In the genomic region with DNA sequence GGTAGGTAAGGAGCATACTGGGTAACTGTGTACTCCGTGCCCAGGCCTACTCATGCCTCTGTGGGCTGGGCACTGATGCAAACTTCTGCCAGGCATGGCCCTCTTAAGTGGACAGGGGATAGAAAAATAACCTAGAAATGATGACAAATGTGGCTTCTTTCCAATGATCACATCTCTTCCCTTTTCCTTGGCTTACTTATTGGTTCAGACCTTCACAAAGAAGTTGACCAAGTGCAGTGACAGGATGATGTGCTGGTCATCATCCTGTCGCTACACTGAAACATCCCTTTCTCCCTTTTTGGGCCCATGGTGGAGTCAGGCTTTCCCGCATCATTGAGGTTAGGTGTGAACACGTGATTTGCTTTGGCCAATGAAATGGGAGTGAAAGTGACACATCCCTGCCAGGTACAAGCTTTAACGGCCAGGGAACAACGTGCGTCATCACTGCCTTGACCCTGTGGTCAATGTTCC, we compare ENCODE assay signal across 23 cellular contexts. TPM values are rescaled to one million over a fixed set of nuclear protein-coding genes. Genes with fewer than 3 reads are reported as not detected.
DNase-seq lines count a peak whose midpoint lies in the region; ATAC-seq, FAIRE-seq and TF ChIP-seq lines count a peak whose summit lies in the region.
"Had no signal": no experiment of that assay in that cellular context is flagged by ENCODE, and none has a peak within 500 bp of the region (broad histone marks: within the 10 kb centered on the region; RNA-seq: fewer than 3 reads in every experiment).

No MANE protein-coding gene starts in this region.

- TF ChIP-seq EP300 in K562 (IDR thresholded peaks at IDR 0.05; ENCODE audit: low read length): no peak

- H3K27me3 Mint-ChIP-seq in nephron (ENCODE audit: low read depth): no peaks in the 10 kb centered on the region

- CTCF ChIA-PET in K562 (lab: Yijun Ruan, JAX; ENCODE audit: low intra/inter-chr PET ratio): no interaction called here

- H3K27me3 ChIP-seq in K562 (ENCODE audit: control insufficient read depth in 2 of 2, insufficient read depth in 2 of 2, low read length in 2 of 2) (no peaks in the 10 kb centered on the region), vagina (no peaks in the 10 kb centered on the region)
- H3K27me3 ChIP-seq: gastrocnemius medialis, stomach had no signal

- H3K36me3 ChIP-seq in K562 (ENCODE audit: control insufficient read depth, insufficient read depth, low read length) (no peaks in the 10 kb centered on the region), vagina (no peaks in the 10 kb centered on the region)
- H3K36me3 ChIP-seq: gastrocnemius medialis, lower lobe of right lung, stomach had no signal

- intact Hi-C loops in K562 (cut with micrococcal nuclease): loop anchor here (2.0 to 10.0 kb wide), 2 partner anchors 51 to 77 kb away; partner anchors contain the start of gene CBX6
- intact Hi-C loops in vagina (cut with DNase I): no loop called here

- H3K4me1 ChIP-seq in K562 (replicated peaks in 1 of 2; ENCODE audit: control insufficient read depth in 2 of 2, insufficient read depth in 2 of 2, low read length in 2 of 2) (peaks cover 8 to 11% of the 10 kb centered on the region in 2 experiments), vagina (peaks cover 42% of the 10 kb centered on the region)

- H3K36me3 Mint-ChIP-seq in nephron (ENCODE audit: low read depth): no peaks in the 10 kb centered on the region
- H3K36me3 Mint-ChIP-seq: activated CD4-positive, alpha-beta memory T cell treated with anti-CD3 and anti-CD28 coated beads for 36 hours; activated naive CD8-positive, alpha-beta T cell treated with anti-CD3 and anti-CD28 coated beads for 36 hours; IgD-negative memory B cell; natural killer cell treated with Interleukin-12 subunit alpha and Interleukin-12 subunit beta and Interleukin-15 and Interleukin-18, amount 100 ng/mL, for 72 hours had no signal

- no peak for ATAC-seq in K562
- ATAC-seq: activated T-cell treated with anti-CD3 and anti-CD28 coated beads, Interleukin-2, amount 50 U/mL, for 4 hours; effector memory CD8-positive, alpha-beta T cell; gastrocnemius medialis; lower lobe of right lung; natural killer cell treated with Interleukin-12 subunit alpha and Interleukin-12 subunit beta and Interleukin-15 and Interleukin-18, amount 100 ng/mL, for 72 hours had no signal

- H3K4me1 Mint-ChIP-seq in nephron: peaks cover 38% of the 10 kb centered on the region

- no peaks in the 10 kb centered on the region for H3K79me2 ChIP-seq in K562 (ENCODE audit: control insufficient read depth, insufficient read depth, low read length)

- H2AFZ ChIP-seq in K562 (ENCODE audit: low read depth, low read length): no peak overlapping the region

- no peaks in the 10 kb centered on the region for H4K20me1 ChIP-seq in K562 (replicated peaks; ENCODE audit: control insufficient read depth, insufficient read depth, low read length)

- no peak overlapping the region for H3K27ac ChIP-seq in K562 (ENCODE audit: extremely low read depth, low read depth, low read length)
- no peak overlapping the region for H3K27ac ChIP-seq in vagina
- H3K27ac ChIP-seq: lower lobe of right lung had no signal

- in situ Hi-C loops in ACHN (cut with HindIII; ENCODE audit: low pct_ligation_motif_present, low pct_unique_long_range_greater_than_20kb, low sequenced_read_pairs): no loop called here
- in situ Hi-C loops in K562 (cut with MboI): no loop called here

- no TSS peak for BruUV-seq in K562 (replicated peaks; lab: Mats Ljungman, UMichigan)

- POLR2A ChIA-PET in K562 (lab: Yijun Ruan, JAX): no interaction called here

- H3K9me3 ChIP-seq in K562 (replicated peaks; ENCODE audit: control insufficient read depth, insufficient read depth, low read depth, low read length): no peaks in the 10 kb centered on the region
- no peaks in the 10 kb centered on the region for H3K9me3 ChIP-seq in vagina
- H3K9me3 ChIP-seq: gastrocnemius medialis, lower lobe of right lung, stomach had no signal

- TF ChIP-seq CTCF in K562 (IDR thresholded peaks at IDR 0.05 in 2 of 3, conservative IDR thresholded peaks at IDR 0.05 in 1 of 3; ENCODE audit: insufficient read depth in 2 of 3, low read depth in 1 of 3, low read length in 3 of 3): no peak
- no peak for TF ChIP-seq CTCF in nephron (IDR thresholded peaks at IDR 0.05; ENCODE audit: unreplicated experiment in 3 of 3)
- no peak for TF ChIP-seq CTCF in vagina (IDR thresholded peaks at IDR 0.05)

- FAIRE-seq in K562 (lab: Jason Lieb, UNC) (peak; percentile 51), frontal cortex (lab: Jason Lieb, UNC) (no peak)

- no peak overlapping the region for H3K4me2 ChIP-seq in K562 (ENCODE audit: insufficient read depth, low read length)

- H3K4me3 ChIP-seq in K562 (no peak overlapping the region), vagina (no peak overlapping the region)
- H3K4me3 ChIP-seq: gastrocnemius medialis, lower lobe of right lung, stomach had no signal

- TF ChIP-seq POLR2A in K562 (conservative IDR thresholded peaks at IDR 0.05): no peak
- TF ChIP-seq POLR2A in vagina (IDR thresholded peaks at IDR 0.05): no peak

- no peak overlapping the region for H3K9ac ChIP-seq in K562 (ENCODE audit: insufficient read depth in 1 of 2, low read depth in 2 of 2, low read length in 2 of 2)

- H3K27ac Mint-ChIP-seq in nephron: peak overlapping the region in 2 of 3 experiments; percentile 98
- H3K27ac Mint-ChIP-seq: activated CD4-positive, alpha-beta memory T cell treated with anti-CD3 and anti-CD28 coated beads for 36 hours; activated naive CD8-positive, alpha-beta T cell treated with anti-CD3 and anti-CD28 coated beads for 36 hours; B cell; effector memory CD8-positive, alpha-beta T cell; IgD-negative memory B cell; natural killer cell treated with Interleukin-12 subunit alpha and Interleukin-12 subunit beta and Interleukin-15 and Interleukin-18, amount 100 ng/mL, for 72 hours had no signal

- no peaks in the 10 kb centered on the region for H3K9me1 ChIP-seq in K562 (ENCODE audit: control insufficient read depth, insufficient read depth, low read length)

- peaks cover 4% of the 10 kb centered on the region for H3K9me3 Mint-ChIP-seq in nephron
- H3K9me3 Mint-ChIP-seq: activated CD4-positive, alpha-beta memory T cell treated with anti-CD3 and anti-CD28 coated beads for 36 hours; activated naive CD8-positive, alpha-beta T cell treated with anti-CD3 and anti-CD28 coated beads for 36 hours; activated T-cell treated with anti-CD3 and anti-CD28 coated beads, Interleukin-2, amount 50 U/mL, for 4 hours; effector memory CD8-positive, alpha-beta T cell; IgD-negative memory B cell; natural killer cell treated with Interleukin-12 subunit alpha and Interleukin-12 subunit beta and Interleukin-15 and Interleukin-18, amount 100 ng/mL, for 72 hours had no signal

- no peak for TF ChIP-seq RAD21 in K562 (CRISPR knock-in tag; conservative IDR thresholded peaks at IDR 0.05 in 1 of 2, IDR thresholded peaks at IDR 0.05 in 1 of 2)

- H3K4me3 Mint-ChIP-seq in nephron: peak overlapping the region in 2 of 3 experiments; percentile 2 to 23
- H3K4me3 Mint-ChIP-seq: activated CD4-positive, alpha-beta memory T cell treated with anti-CD3 and anti-CD28 coated beads for 36 hours; activated naive CD8-positive, alpha-beta T cell treated with anti-CD3 and anti-CD28 coated beads for 36 hours; activated T-cell treated with anti-CD3 and anti-CD28 coated beads, Interleukin-2, amount 50 U/mL, for 4 hours; B cell; effector memory CD8-positive, alpha-beta T cell; IgD-negative memory B cell; natural killer cell treated with Interleukin-12 subunit alpha and Interleukin-12 subunit beta and Interleukin-15 and Interleukin-18, amount 100 ng/mL, for 72 hours had no signal

- 24% methylated on average over 6 of the region's 7 CpGs for WGBS in K562 (ENCODE audit: insufficient coverage, low coverage, missing lambda C conversion rate)

- peak; percentile 51 for DNase-seq in ACHN
- DNase-seq in HT1080 (ENCODE audit: low read depth): peak; percentile 35
- DNase-seq in K562 (ENCODE audit: extremely low read depth in 1 of 4, low spot score in 3 of 4): no peak
- DNase-seq in T-helper 1 cell: no peak
- DNase-seq in vagina (ENCODE audit: extremely low spot score in 2 of 2): no peak
- no peak for DNase-seq in frontal cortex (ENCODE audit: low spot score in 2 of 2)
- no peak for DNase-seq in AG20443 (ENCODE audit: low spot score)
- DNase-seq: activated CD4-positive, alpha-beta memory T cell treated with anti-CD3 and anti-CD28 coated beads for 36 hours; activated naive CD8-positive, alpha-beta T cell treated with anti-CD3 and anti-CD28 coated beads for 36 hours; activated T-cell treated with anti-CD3 and anti-CD28 coated beads, Interleukin-2, amount 50 U/mL, for 4 hours; central memory CD4-positive, alpha-beta T cell; effector memory CD8-positive, alpha-beta T cell; gastrocnemius medialis; lower lobe of right lung; NCI-H2081 treated with DMSO at 0.1 percent for 48 hours; NCI-H774; retina; RPMI8226; stomach had no signal

RNA-seq across cellular contexts. Expression of gene APOBEC3A, which starts 31.8 kb away (rescaled TPM):
- total RNA-seq in HT1080 (2014; rRNA removed; shearing (Covaris generic)): not detected in 2 replicates
- polyA plus RNA-seq in HT1080 (2015; cell fraction: cytosol; rRNA removed): not detected in 2 replicates
- not detected in 2 replicates for polyA plus RNA-seq in HT1080 (2015; cell fraction: nucleus; rRNA removed)
- not detected in 2 replicates for total RNA-seq in K562 (2011; cell fraction: chromatin; rRNA removed; ENCODE audit: low replicate concordance)
- total RNA-seq in K562 (2011; cell fraction: nucleolus; rRNA removed): not detected in 2 replicates
- total RNA-seq in K562 (2011; cell fraction: nucleoplasm; rRNA removed): not detected in 2 replicates
- total RNA-seq in K562 (2014; rRNA removed) (not detected in 2 replicates), K562 (2014; rRNA removed; fragmentation: Illumina TruSeq; extraction: Trizol) (not detected in 2 replicates), K562 (2015; rRNA removed; fragmentation: Illumina TruSeq; extraction: Trizol) (not detected in 2 replicates), K562 (2021) (not detected in 2 replicates), vagina (not detected), frontal cortex (not detected)
- polyA plus RNA-seq in K562 (2011; rRNA removed) (not detected in 2 replicates), K562 (2014; fragmentation: Illumina TruSeq; extraction: Trizol) (not detected in 2 replicates), K562 (2014; fragmentation: Nextera tagmentation; extraction: Ambion mirVana) (under 1 TPM in 1 of 2 experiments, not detected in 1; 0.04 TPM), K562 (2014; rRNA removed) (not detected in 2 replicates)
- polyA plus RNA-seq in K562 (2011; cell fraction: cytosol; rRNA removed): not detected in 2 replicates
- polyA plus RNA-seq in K562 (2011; cell fraction: nucleus; rRNA removed): not detected in 2 replicates
- polyA plus RNA-seq in K562 (2012): not detected in 2 replicates
- not detected in 2 replicates for polyA minus RNA-seq in K562 (2011; rRNA and poly(A)+ RNA removed)
- polyA minus RNA-seq in K562 (2011; cell fraction: cytosol; rRNA and poly(A)+ RNA removed): not detected in 2 replicates
- not detected in 2 replicates for polyA minus RNA-seq in K562 (2011; cell fraction: nucleus; rRNA and poly(A)+ RNA removed)
- total RNA-seq: activated naive CD8-positive, alpha-beta T cell treated with anti-CD3 and anti-CD28 coated beads for 36 hours; B cell had no signal
- polyA plus RNA-seq: IgD-negative memory B cell had no signal

RNA-seq across cellular contexts. Expression of gene CBX6, which starts 53.6 kb away (rescaled TPM):
- 38.3 and 46.7 TPM in 2 replicates for total RNA-seq in HT1080 (2014; rRNA removed; shearing (Covaris generic))
- 30.0 and 30.6 TPM in 2 replicates for polyA plus RNA-seq in HT1080 (2015; cell fraction: cytosol; rRNA removed)
- polyA plus RNA-seq in HT1080 (2015; cell fraction: nucleus; rRNA removed): 59.3 and 61.2 TPM in 2 replicates
- total RNA-seq in K562 (2011; cell fraction: chromatin; rRNA removed; ENCODE audit: low replicate concordance): 20.8 and 48.0 TPM in 2 replicates
- total RNA-seq in K562 (2011; cell fraction: nucleolus; rRNA removed): 32.9 and 39.0 TPM in 2 replicates
- total RNA-seq in K562 (2011; cell fraction: nucleoplasm; rRNA removed): 29.8 and 36.5 TPM in 2 replicates
- total RNA-seq in K562 (2014; rRNA removed) (14.6 and 18.4 TPM in 2 replicates), K562 (2014; rRNA removed; fragmentation: Illumina TruSeq; extraction: Trizol) (7.4 and 8.0 TPM in 2 replicates), K562 (2015; rRNA removed; fragmentation: Illumina TruSeq; extraction: Trizol) (10.7 and 11.2 TPM in 2 replicates), K562 (2021) (29.4 and 31.6 TPM in 2 replicates), vagina (31.7 TPM), frontal cortex (30.2 TPM)
- polyA plus RNA-seq in K562 (2011; rRNA removed) (3.3 TPM in 2 replicates), K562 (2014; fragmentation: Illumina TruSeq; extraction: Trizol) (7.2 and 10.0 TPM in 2 replicates), K562 (2014; fragmentation: Nextera tagmentation; extraction: Ambion mirVana) (1 to 10 TPM in 1 of 2 experiments, under 1 TPM in 1; 0.75 to 1.2 TPM), K562 (2014; rRNA removed) (8.0 and 9.0 TPM in 2 replicates)
- polyA plus RNA-seq in K562 (2011; cell fraction: cytosol; rRNA removed): 2.4 and 7.2 TPM in 2 replicates
- 12.5 and 31.3 TPM in 2 replicates for polyA plus RNA-seq in K562 (2011; cell fraction: nucleus; rRNA removed)
- polyA plus RNA-seq in K562 (2012): 6.6 and 8.2 TPM in 2 replicates
- polyA minus RNA-seq in K562 (2011; rRNA and poly(A)+ RNA removed): 6.9 and 8.8 TPM in 2 replicates
- 12.9 and 18.3 TPM in 2 replicates for polyA minus RNA-seq in K562 (2011; cell fraction: cytosol; rRNA and poly(A)+ RNA removed)
- polyA minus RNA-seq in K562 (2011; cell fraction: nucleus; rRNA and poly(A)+ RNA removed): 24.7 and 27.6 TPM in 2 replicates

RNA-seq across cellular contexts. Expression of gene APOBEC3B, which starts 56.5 kb away (rescaled TPM):
- 6.5 and 13.1 TPM in 2 replicates for total RNA-seq in HT1080 (2014; rRNA removed; shearing (Covaris generic))
- 39.6 and 40.5 TPM in 2 replicates for polyA plus RNA-seq in HT1080 (2015; cell fraction: cytosol; rRNA removed)
- polyA plus RNA-seq in HT1080 (2015; cell fraction: nucleus; rRNA removed): 60.2 and 61.3 TPM in 2 replicates
- total RNA-seq in K562 (2011; cell fraction: chromatin; rRNA removed; ENCODE audit: low replicate concordance): 5.5 and 9.0 TPM in 2 replicates
- 9.2 and 9.3 TPM in 2 replicates for total RNA-seq in K562 (2011; cell fraction: nucleolus; rRNA removed)
- 7.9 and 8.4 TPM in 2 replicates for total RNA-seq in K562 (2011; cell fraction: nucleoplasm; rRNA removed)
- 29.3 and 38.4 TPM in 2 replicates for total RNA-seq in K562 (2014; rRNA removed)
- 6.6 and 6.8 TPM in 2 replicates for total RNA-seq in K562 (2014; rRNA removed; fragmentation: Illumina TruSeq; extraction: Trizol)
- 5.9 and 7.1 TPM in 2 replicates for total RNA-seq in K562 (2015; rRNA removed; fragmentation: Illumina TruSeq; extraction: Trizol)
- total RNA-seq in K562 (2021): 43.2 and 43.6 TPM in 2 replicates
- 16.7 and 39.5 TPM in 2 replicates for polyA plus RNA-seq in K562 (2011; rRNA removed)
- 27.9 and 68.7 TPM in 2 replicates for polyA plus RNA-seq in K562 (2011; cell fraction: cytosol; rRNA removed)
- 10.0 and 16.1 TPM in 2 replicates for polyA plus RNA-seq in K562 (2011; cell fraction: nucleus; rRNA removed)
- polyA plus RNA-seq in K562 (2012): 41.8 and 64.6 TPM in 2 replicates
- 57.9 and 62.9 TPM in 2 replicates for polyA plus RNA-seq in K562 (2014; fragmentation: Illumina TruSeq; extraction: Trizol)
- 100 to 1,000 TPM; 160 to 166 TPM for polyA plus RNA-seq in K562 (2014; fragmentation: Nextera tagmentation; extraction: Ambion mirVana)
- 49.5 and 58.1 TPM in 2 replicates for polyA plus RNA-seq in K562 (2014; rRNA removed)
- 12.6 and 31.1 TPM in 2 replicates for polyA minus RNA-seq in K562 (2011; rRNA and poly(A)+ RNA removed)
- polyA minus RNA-seq in K562 (2011; cell fraction: cytosol; rRNA and poly(A)+ RNA removed): 10.2 and 18.5 TPM in 2 replicates
- polyA minus RNA-seq in K562 (2011; cell fraction: nucleus; rRNA and poly(A)+ RNA removed): 3.0 TPM in 2 replicates
- total RNA-seq in vagina: not detected
- not detected for total RNA-seq in frontal cortex

Comparison
In these comparisons a context has a peak if more than half of its experiments do, and no peak if none do; other contexts are left out.
1. DNase-seq: peak in ACHN (single experiment) and HT1080 (single experiment); none in K562 (0 of 4), T-helper 1 cell (0 of 5), vagina (0 of 2), frontal cortex (0 of 2) and AG20443 (single experiment).